Comparison of ENCODE assay signal across 12 cellular contexts in the genomic region with DNA sequence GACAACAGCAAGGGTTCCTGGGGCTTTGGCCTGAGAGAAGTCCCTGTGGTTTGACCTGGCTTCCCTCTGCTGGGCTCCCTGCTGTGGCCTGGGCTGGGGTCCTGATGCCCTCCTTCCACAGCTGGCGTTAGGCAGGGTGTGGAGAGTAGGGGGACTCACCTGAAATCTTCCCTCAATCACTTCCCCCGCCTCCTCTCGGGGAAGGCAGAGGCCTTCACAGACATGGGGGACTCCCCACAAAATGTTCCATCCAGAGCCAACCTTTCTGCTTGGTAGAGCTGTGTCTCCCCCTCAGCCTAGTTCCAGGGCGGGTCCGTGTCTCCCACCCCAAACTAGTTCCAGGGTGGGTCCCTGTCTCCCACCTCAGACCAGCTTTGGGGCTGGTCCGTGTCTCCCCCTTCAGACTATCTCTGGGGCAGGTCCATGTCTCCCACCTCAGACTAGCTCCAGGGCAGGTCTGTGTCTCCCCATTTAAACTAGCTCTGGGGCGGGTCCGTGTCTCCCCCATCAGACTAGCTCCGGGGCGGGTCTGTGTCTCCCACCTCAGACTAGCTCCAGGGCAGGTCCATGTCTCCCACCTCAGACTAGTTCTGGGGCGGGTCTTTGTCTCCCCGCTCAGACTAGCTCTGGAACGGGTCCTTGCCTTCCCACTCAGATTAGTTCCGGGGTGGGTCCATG. TPM values are rescaled to one million over a fixed set of nuclear protein-coding genes. Genes with fewer than 3 reads are reported as not detected.
A peak's percentile ranks its signal among the peaks of the same experiment; 100 is the strongest.
DNase-seq lines count a peak whose midpoint lies in the region; ATAC-seq and TF ChIP-seq lines count a peak whose summit lies in the region.
"Had no signal": no experiment of that assay in that cellular context is flagged by ENCODE, and none has a peak within 500 bp of the region (broad histone marks: within the 10 kb centered on the region; RNA-seq: fewer than 3 reads in every experiment).

No MANE protein-coding gene starts in this region.

- H3K4me3 ChIP-seq in esophagus (ENCODE audit: low read depth in 1 of 2, low read length in 2 of 2) (no peak overlapping the region), right cardiac atrium (ENCODE audit: low read length) (no peak overlapping the region), left lung (no peak overlapping the region)

- H3K27me3 ChIP-seq in esophagus (ENCODE audit: control insufficient read depth in 1 of 2, insufficient read depth in 2 of 2, low read length in 2 of 2): no peaks in the 10 kb centered on the region
- H3K27me3 ChIP-seq in right cardiac atrium (ENCODE audit: control insufficient read depth, insufficient read depth): no peaks in the 10 kb centered on the region
- H3K27me3 ChIP-seq in left lung: no peaks in the 10 kb centered on the region

- no TSS peak for BruUV-seq in Calu3 (replicated peaks; lab: Mats Ljungman, UMichigan)

- H3K9me3 Mint-ChIP-seq in activated CD4-positive, alpha-beta T cell treated with anti-CD3 and anti-CD28 coated beads, Interleukin-2, amount 10 ng/mL, durations not matched to agents 7 days and 5 days: no peaks in the 10 kb centered on the region
- H3K9me3 Mint-ChIP-seq in stimulated activated naive B cell treated with anti-CD40 and anti-IgM and Interleukin-4, amounts not matched to agents 10 μg/mL and 1 μg/mL and 100 μg/mL, for 72 hours: no peaks in the 10 kb centered on the region
- no peaks in the 10 kb centered on the region for H3K9me3 Mint-ChIP-seq in Calu3 (ENCODE audit: low read depth, unreplicated experiment)
- H3K9me3 Mint-ChIP-seq: nephron had no signal

- no peaks in the 10 kb centered on the region for H3K36me3 ChIP-seq in esophagus (ENCODE audit: control insufficient read depth in 2 of 2, insufficient read depth in 2 of 2, low read length in 1 of 2)
- H3K36me3 ChIP-seq in left lung: peaks cover 0 to 14% of the 10 kb centered on the region in 2 donors

- POLR2A ChIA-PET in activated CD4-positive, alpha-beta T cell treated with anti-CD3 and anti-CD28 coated beads, Interleukin-2, amount 10 ng/mL, durations not matched to agents 7 days and 5 days (lab: Charles Lee): interaction anchor here (0.7 kb wide), 1 partner anchor 206 kb away, joined by 3 read pairs; no protein-coding TSS in a partner anchor
- POLR2A ChIA-PET in RWPE1 (lab: Yijun Ruan, JAX; ENCODE audit: low non-redundant PET): no interaction called here

- no peak for TF ChIP-seq CTCF in GM20000 (IDR thresholded peaks at IDR 0.05; ENCODE audit: extremely low read depth, missing control alignments)
- TF ChIP-seq CTCF in RWPE1 (conservative IDR thresholded peaks at IDR 0.05; ENCODE audit: low read depth): no peak
- no peak for TF ChIP-seq CTCF in left lung (IDR thresholded peaks at IDR 0.05)
- TF ChIP-seq CTCF in Calu3 (IDR thresholded peaks at IDR 0.05; ENCODE audit: unreplicated experiment): no peak

- peaks cover 61% of the 10 kb centered on the region for H3K36me3 Mint-ChIP-seq in activated CD4-positive, alpha-beta T cell treated with anti-CD3 and anti-CD28 coated beads, Interleukin-2, amount 10 ng/mL, durations not matched to agents 7 days and 5 days (ENCODE audit: low read depth)
- H3K36me3 Mint-ChIP-seq in stimulated activated naive B cell treated with anti-CD40 and anti-IgM and Interleukin-4, amounts not matched to agents 10 μg/mL and 1 μg/mL and 100 μg/mL, for 72 hours: peaks cover 15 to 31% of the 10 kb centered on the region in 2 donors
- peaks cover 9% of the 10 kb centered on the region for H3K36me3 Mint-ChIP-seq in Calu3 (ENCODE audit: insufficient read depth, unreplicated experiment)

- H3K4me1 Mint-ChIP-seq in activated CD4-positive, alpha-beta T cell treated with anti-CD3 and anti-CD28 coated beads, Interleukin-2, amount 10 ng/mL, durations not matched to agents 7 days and 5 days: peaks cover 57% of the 10 kb centered on the region
- H3K4me1 Mint-ChIP-seq in stimulated activated naive B cell treated with anti-CD40 and anti-IgM and Interleukin-4, amounts not matched to agents 10 μg/mL and 1 μg/mL and 100 μg/mL, for 72 hours: peaks cover 36 to 85% of the 10 kb centered on the region in 2 donors
- peaks cover 6% of the 10 kb centered on the region for H3K4me1 Mint-ChIP-seq in Calu3 (ENCODE audit: low read depth, unreplicated experiment)

- peak; percentile 32 for DNase-seq in GM20000 (ENCODE audit: low spot score)
- DNase-seq in activated CD4-positive, alpha-beta T cell treated with anti-CD3 and anti-CD28 coated beads, Interleukin-2, amount 10 ng/mL, durations not matched to agents 7 days and 5 days: no peak
- no peak for DNase-seq in stimulated activated naive B cell treated with anti-CD40 and anti-IgM and Interleukin-4, amounts not matched to agents 10 μg/mL and 1 μg/mL and 100 μg/mL, for 72 hours
- no peak for DNase-seq in right cardiac atrium
- no peak for DNase-seq in RWPE1 (ENCODE audit: low spot score)
- DNase-seq in left lung: no peak
- no peak for DNase-seq in Calu3
- DNase-seq: NCI-H2081 treated with DMSO at 0.1 percent for 48 hours had no signal

- no peak for ATAC-seq in stimulated activated naive B cell treated with anti-CD40 and anti-IgM and Interleukin-4, amounts not matched to agents 10 μg/mL and 1 μg/mL and 100 μg/mL, for 72 hours (replicated peaks)
- ATAC-seq in right cardiac atrium (no peak), left lung (no peak)

- peak overlapping the region; percentile 36 to 44 for H3K27ac ChIP-seq in esophagus (ENCODE audit: low read depth in 2 of 2, low read length in 1 of 2)
- no peak overlapping the region for H3K27ac ChIP-seq in right cardiac atrium (ENCODE audit: low read length)
- no peak overlapping the region for H3K27ac ChIP-seq in RWPE1
- H3K27ac ChIP-seq in left lung: no peak overlapping the region
- H3K27ac ChIP-seq: epithelial cell of prostate had no signal

- H3K4me1 ChIP-seq in esophagus (ENCODE audit: control insufficient read depth in 2 of 2, insufficient read depth in 2 of 2, low read length in 1 of 2) (no peaks in the 10 kb centered on the region), right cardiac atrium (ENCODE audit: control insufficient read depth, insufficient read depth, low read length) (no peaks in the 10 kb centered on the region), left lung (no peaks in the 10 kb centered on the region)

- H3K27ac Mint-ChIP-seq in activated CD4-positive, alpha-beta T cell treated with anti-CD3 and anti-CD28 coated beads, Interleukin-2, amount 10 ng/mL, durations not matched to agents 7 days and 5 days: peak overlapping the region; percentile 98
- peak overlapping the region; percentile 99 for H3K27ac Mint-ChIP-seq in stimulated activated naive B cell treated with anti-CD40 and anti-IgM and Interleukin-4, amounts not matched to agents 10 μg/mL and 1 μg/mL and 100 μg/mL, for 72 hours
- H3K27ac Mint-ChIP-seq in Calu3 (ENCODE audit: unreplicated experiment): no peak overlapping the region
- H3K27ac Mint-ChIP-seq: nephron had no signal

- WGBS in esophagus, 2 donors: 77 to 80% methylated on average over 14 of the region's 14 CpGs
- 87% methylated on average over 14 of the region's 14 CpGs for WGBS in right cardiac atrium

- H3K27me3 Mint-ChIP-seq in activated CD4-positive, alpha-beta T cell treated with anti-CD3 and anti-CD28 coated beads, Interleukin-2, amount 10 ng/mL, durations not matched to agents 7 days and 5 days: no peaks in the 10 kb centered on the region
- no peaks in the 10 kb centered on the region for H3K27me3 Mint-ChIP-seq in stimulated activated naive B cell treated with anti-CD40 and anti-IgM and Interleukin-4, amounts not matched to agents 10 μg/mL and 1 μg/mL and 100 μg/mL, for 72 hours
- H3K27me3 Mint-ChIP-seq in Calu3 (ENCODE audit: unreplicated experiment): no peaks in the 10 kb centered on the region

- CTCF ChIA-PET in activated CD4-positive, alpha-beta T cell treated with anti-CD3 and anti-CD28 coated beads, Interleukin-2, amount 10 ng/mL, durations not matched to agents 7 days and 5 days (lab: Charles Lee): interaction anchor here (0.6 to 2.4 kb wide), 11 partner anchors 9 to 337 kb away, joined by 3 to 6 read pairs (median 4); a partner anchor contains a TSS
- CTCF ChIA-PET in RWPE1 (lab: Yijun Ruan, JAX) (interaction anchor here (0.6 to 0.8 kb wide), 4 partner anchors 8 to 129 kb away, joined by 3 to 4 read pairs (median 3); no protein-coding TSS in a partner anchor), Calu3 (lab: Charles Lee) (interaction anchor here (0.6 kb wide), 1 partner anchor 43 kb away, joined by 6 read pairs; no protein-coding TSS in a partner anchor)

- H3K4me3 Mint-ChIP-seq in activated CD4-positive, alpha-beta T cell treated with anti-CD3 and anti-CD28 coated beads, Interleukin-2, amount 10 ng/mL, durations not matched to agents 7 days and 5 days: peak overlapping the region; percentile 82
- H3K4me3 Mint-ChIP-seq in stimulated activated naive B cell treated with anti-CD40 and anti-IgM and Interleukin-4, amounts not matched to agents 10 μg/mL and 1 μg/mL and 100 μg/mL, for 72 hours: peak overlapping the region; percentile 81 to 87
- H3K4me3 Mint-ChIP-seq in Calu3 (ENCODE audit: low read depth, unreplicated experiment): no peak overlapping the region
- H3K4me3 Mint-ChIP-seq: nephron had no signal

- H3K9me3 ChIP-seq in esophagus (ENCODE audit: control insufficient read depth in 2 of 2, insufficient read depth in 1 of 2, low read depth in 1 of 2, low read length in 1 of 2) (no peaks in the 10 kb centered on the region), right cardiac atrium (ENCODE audit: control insufficient read depth, low read length) (no peaks in the 10 kb centered on the region), left lung (no peaks in the 10 kb centered on the region)

- intact Hi-C loops in right cardiac atrium (cut with DNase I) (no loop called here), left lung (cut with DNase I) (loop anchor here in 1 of 2 donors (5.0 kb wide), 1 partner anchor 85 kb away; no protein-coding TSS in a partner anchor), Calu3 (cut with micrococcal nuclease; ENCODE audit: unreplicated experiment) (no loop called here)

RNA-seq across cellular contexts. Expression of a gene that starts 2.2 kb away (rescaled TPM):
- 10 to 100 TPM; 61.2 to 66.6 TPM for total RNA-seq in activated CD4-positive, alpha-beta T cell treated with anti-CD3 and anti-CD28 coated beads, Interleukin-2, amount 10 ng/mL, durations not matched to agents 7 days and 5 days
- polyA plus RNA-seq in esophagus (under 1 TPM; 0.24 to 0.31 TPM), right cardiac atrium (0.07 TPM)
- total RNA-seq in right cardiac atrium (not detected), left lung (under 1 TPM; 0.41 to 0.42 TPM), Calu3 (2022) (not detected in 2 replicates)
- total RNA-seq: astrocyte had no signal

RNA-seq across cellular contexts. Expression of a gene that starts 44.2 kb away (rescaled TPM):
- total RNA-seq in activated CD4-positive, alpha-beta T cell treated with anti-CD3 and anti-CD28 coated beads, Interleukin-2, amount 10 ng/mL, durations not matched to agents 7 days and 5 days: 10 to 100 TPM; 24.2 to 24.7 TPM
- polyA plus RNA-seq in esophagus: under 1 TPM; 0.25 to 0.73 TPM
- total RNA-seq in right cardiac atrium: 1 to 10 TPM in 1 of 4 donors, under 1 TPM in 2, not detected in 1; 0.64 to 1.1 (median 0.91) TPM
- 0.41 TPM for polyA plus RNA-seq in right cardiac atrium
- total RNA-seq in left lung: 1 to 10 TPM in 1 of 2 donors, under 1 TPM in 1; 0.96 to 3.7 TPM
- total RNA-seq in Calu3 (2022): 0.66 and 1.2 TPM in 2 replicates

RNA-seq across cellular contexts. Expression of a gene that starts 44.7 kb away (rescaled TPM):
- 10 to 100 TPM; 13.9 to 20.9 TPM for total RNA-seq in activated CD4-positive, alpha-beta T cell treated with anti-CD3 and anti-CD28 coated beads, Interleukin-2, amount 10 ng/mL, durations not matched to agents 7 days and 5 days
- polyA plus RNA-seq in esophagus (1 to 10 TPM; 1.1 to 2.2 TPM), right cardiac atrium (0.38 TPM)
- total RNA-seq in right cardiac atrium (under 1 TPM; 0.09 to 0.78 (median 0.29) TPM), left lung (1 to 10 TPM; 2.5 to 3.5 TPM), Calu3 (2022) (3.2 and 3.6 TPM in 2 replicates)

RNA-seq across cellular contexts. Expression of a gene that starts 53.5 kb away (rescaled TPM):
- total RNA-seq in activated CD4-positive, alpha-beta T cell treated with anti-CD3 and anti-CD28 coated beads, Interleukin-2, amount 10 ng/mL, durations not matched to agents 7 days and 5 days: 10 to 100 TPM; 14.2 to 15.6 TPM
- polyA plus RNA-seq in esophagus (1 to 10 TPM; 4.4 to 5.1 TPM), right cardiac atrium (1.7 TPM)
- total RNA-seq in right cardiac atrium (1 to 10 TPM; 2.0 to 3.5 (median 2.3) TPM), left lung (10 to 100 TPM; 17.1 to 18.9 TPM), Calu3 (2022) (0.14 TPM in 1 of 2 replicates, not detected in the other)

Comparison
In these comparisons a context has a peak if more than half of its experiments do, and no peak if none do; other contexts are left out.
1. H3K27ac ChIP-seq: peak in esophagus (2 of 2); none in right cardiac atrium (single experiment), RWPE1 (single experiment) and left lung (0 of 2).
2. RNA of a gene that starts 2.2 kb away (total RNA-seq): 61.2 to 66.6 TPM in activated CD4-positive, alpha-beta T cell treated with anti-CD3 and anti-CD28 coated beads, Interleukin-2, amount 10 ng/mL, durations not matched to agents 7 days and 5 days; 0.41 to 0.42 TPM in left lung, not detected in Calu3 and not detected in right cardiac atrium; every median in the first group is over 10 times any median in the second.
3. RNA of a gene that starts 44.2 kb away (total RNA-seq): 24.2 to 24.7 TPM in activated CD4-positive, alpha-beta T cell treated with anti-CD3 and anti-CD28 coated beads, Interleukin-2, amount 10 ng/mL, durations not matched to agents 7 days and 5 days; 0.96 to 3.7 TPM in left lung, 0.64 to 1.1 TPM in right cardiac atrium and 0.66 to 1.2 TPM in Calu3; every median in the first group is over 4 times any median in the second.